ENCODE assay signal across 9 cellular contexts in genomic region chr12:114457620-114458019, GRCh38. TPM values are rescaled to one million over a fixed set of nuclear protein-coding genes. Genes with fewer than 3 reads are reported as not detected.
"Had no signal": no experiment of that assay in that cellular context is flagged by ENCODE, and none has a peak within 500 bp of the region (broad histone marks: within the 10 kb centered on the region; RNA-seq: fewer than 3 reads in every experiment).

No MANE protein-coding gene starts in this region.

- ATAC-seq: HepG2, K562 had no signal

- H3K36me3 Mint-ChIP-seq: IgD-negative memory B cell had no signal

- H3K27ac ChIP-seq: HL-60, KMS-11 had no signal

- H3K4me2 ChIP-seq: KMS-11 had no signal

- H3K4me3 Mint-ChIP-seq: IgD-negative memory B cell had no signal

- H3K4me1 Mint-ChIP-seq: IgD-negative memory B cell had no signal

- H3K27ac Mint-ChIP-seq: IgD-negative memory B cell had no signal

- H3K4me3 ChIP-seq: K562 had no signal

- DNase-seq: Karpas-422, KBM-7, KG1 had no signal

- H3K9ac ChIP-seq: KMS-11 had no signal

RNA-seq across cellular contexts. Expression of gene TBX5, which starts 51.7 kb away (rescaled TPM):
- total RNA-seq: HepG2, HT-29, K562 had no signal
- polyA plus RNA-seq: HepG2, IgD-negative memory B cell, K562 had no signal
